Comparison of ENCODE assay signal across 8 cellular contexts in the genomic region with DNA sequence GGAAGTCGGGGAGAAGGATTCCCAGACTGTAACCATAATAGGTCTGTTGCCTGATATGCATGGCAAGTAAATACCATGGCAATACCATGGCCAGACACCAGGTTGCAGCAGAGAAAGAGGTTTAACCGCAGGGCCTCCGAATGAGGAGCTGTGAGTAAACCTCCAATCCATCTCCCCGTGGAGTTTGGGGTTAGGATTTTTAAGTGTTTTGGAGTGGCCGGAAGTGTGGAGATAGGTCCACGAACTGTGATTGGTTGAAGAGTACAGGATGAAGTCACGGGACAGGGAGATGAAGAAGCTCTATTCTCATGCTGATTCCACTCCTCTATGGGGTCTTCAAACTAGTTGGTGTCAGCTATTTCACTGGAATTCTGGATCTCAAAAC.
DNase-seq lines count a peak whose midpoint lies in the region; ATAC-seq and TF ChIP-seq lines count a peak whose summit lies in the region.

No MANE protein-coding gene starts in this region.

- TF ChIP-seq CTCF in esophagus muscularis mucosa (IDR thresholded peaks at IDR 0.05): peak; percentile 82 to 95 (median 87)

- no peaks in the 10 kb centered on the region for H3K36me3 ChIP-seq in esophagus muscularis mucosa

- H3K27me3 ChIP-seq in esophagus muscularis mucosa: no peaks in the 10 kb centered on the region

- H3K9me3 ChIP-seq in esophagus muscularis mucosa: no peaks in the 10 kb centered on the region

- CTCF ChIA-PET in activated CD8-positive, alpha-beta memory T cell treated with anti-CD3 and anti-CD28 coated beads, Interleukin-2, amount 10 ng/mL, durations not matched to agents 7 days and 5 days (lab: Charles Lee): interaction anchor here (0.9 to 4.0 kb wide), 5 partner anchors 128 to 425 kb away, joined by 3 to 34 read pairs (median 3); partner anchors contain the start of genes FAM174B and ST8SIA2

- DNase-seq in DMS 273 treated with DMSO at 0.1 percent for 48 hours (lab: John Stamatoyannopoulos, UW): peak; percentile 51
- peak; percentile 77 to 91 for DNase-seq in NCI-H524 (lab: John Stamatoyannopoulos, UW)
- DNase-seq in activated CD8-positive, alpha-beta memory T cell treated with anti-CD3 and anti-CD28 coated beads, Interleukin-2, amount 10 ng/mL, durations not matched to agents 7 days and 5 days: peak; percentile 72
- no peak for DNase-seq in esophagus muscularis mucosa (ENCODE audit: extremely low spot score)
- DNase-seq in natural killer cell treated with Interleukin-12 subunit alpha and Interleukin-12 subunit beta and Interleukin-15 and Interleukin-18, amount 100 ng/mL, for 72 hours (ENCODE audit: low spot score): no peak
- peak in 46 of 49 donors; percentile 2 to 77 (median 42) for DNase-seq in substantia nigra (lab: John Stamatoyannopoulos, UW)

- intact Hi-C loops in esophagus muscularis mucosa (cut with DNase I): loop anchor here (1.0 to 2.0 kb wide), 2 partner anchors 162 to 193 kb away; no protein-coding TSS in a partner anchor

- peak; percentile 78 for ATAC-seq in GM19438 (IDR thresholded peaks at IDR 0.05; ENCODE audit: low read depth, unreplicated experiment)
- peak; percentile 74 for ATAC-seq in HG03439 (IDR thresholded peaks at IDR 0.05; ENCODE audit: unreplicated experiment)
- ATAC-seq in activated CD8-positive, alpha-beta memory T cell treated with anti-CD3 and anti-CD28 coated beads, Interleukin-2, amount 10 ng/mL, durations not matched to agents 7 days and 5 days: peak; percentile 65
- peak; percentile 60 to 71 for ATAC-seq in natural killer cell treated with Interleukin-12 subunit alpha and Interleukin-12 subunit beta and Interleukin-15 and Interleukin-18, amount 100 ng/mL, for 72 hours

- H3K4me3 Mint-ChIP-seq in activated CD8-positive, alpha-beta memory T cell treated with anti-CD3 and anti-CD28 coated beads, Interleukin-2, amount 10 ng/mL, durations not matched to agents 7 days and 5 days: no peak overlapping the region
- no peak overlapping the region for H3K4me3 Mint-ChIP-seq in natural killer cell treated with Interleukin-12 subunit alpha and Interleukin-12 subunit beta and Interleukin-15 and Interleukin-18, amount 100 ng/mL, for 72 hours

- no peaks in the 10 kb centered on the region for H3K36me3 Mint-ChIP-seq in activated CD8-positive, alpha-beta memory T cell treated with anti-CD3 and anti-CD28 coated beads, Interleukin-2, amount 10 ng/mL, durations not matched to agents 7 days and 5 days
- H3K36me3 Mint-ChIP-seq in natural killer cell treated with Interleukin-12 subunit alpha and Interleukin-12 subunit beta and Interleukin-15 and Interleukin-18, amount 100 ng/mL, for 72 hours: no peaks in the 10 kb centered on the region

- H3K4me3 ChIP-seq in esophagus muscularis mucosa: no peak overlapping the region

- peaks cover 6% of the 10 kb centered on the region for H3K27me3 Mint-ChIP-seq in activated CD8-positive, alpha-beta memory T cell treated with anti-CD3 and anti-CD28 coated beads, Interleukin-2, amount 10 ng/mL, durations not matched to agents 7 days and 5 days
- H3K27me3 Mint-ChIP-seq in natural killer cell treated with Interleukin-12 subunit alpha and Interleukin-12 subunit beta and Interleukin-15 and Interleukin-18, amount 100 ng/mL, for 72 hours: peaks cover 14 to 33% of the 10 kb centered on the region in 2 donors

- no peak for TF ChIP-seq POLR2A in esophagus muscularis mucosa (IDR thresholded peaks at IDR 0.05; ENCODE audit: low read depth)

- H3K27ac Mint-ChIP-seq in activated CD8-positive, alpha-beta memory T cell treated with anti-CD3 and anti-CD28 coated beads, Interleukin-2, amount 10 ng/mL, durations not matched to agents 7 days and 5 days: no peak overlapping the region
- no peak overlapping the region for H3K27ac Mint-ChIP-seq in natural killer cell treated with Interleukin-12 subunit alpha and Interleukin-12 subunit beta and Interleukin-15 and Interleukin-18, amount 100 ng/mL, for 72 hours

- 3% methylated on average over 7 of the region's 7 CpGs for WGBS in esophagus muscularis mucosa

- no peaks in the 10 kb centered on the region for H3K9me3 Mint-ChIP-seq in activated CD8-positive, alpha-beta memory T cell treated with anti-CD3 and anti-CD28 coated beads, Interleukin-2, amount 10 ng/mL, durations not matched to agents 7 days and 5 days (ENCODE audit: low read depth)
- H3K9me3 Mint-ChIP-seq in natural killer cell treated with Interleukin-12 subunit alpha and Interleukin-12 subunit beta and Interleukin-15 and Interleukin-18, amount 100 ng/mL, for 72 hours: no peaks in the 10 kb centered on the region

- peaks cover 3 to 6% (median 4%) of the 10 kb centered on the region in 4 donors for H3K4me1 ChIP-seq in esophagus muscularis mucosa

- TF ChIP-seq EP300 in esophagus muscularis mucosa (IDR thresholded peaks at IDR 0.05): no peak

- peak overlapping the region in 2 of 4 donors; percentile 30 to 39 for H3K27ac ChIP-seq in esophagus muscularis mucosa (replicated peaks in 1 of 4)
- no peak overlapping the region for H3K27ac ChIP-seq in substantia nigra (ENCODE audit: low read depth, low read length, poor library complexity, severe bottlenecking)

- peaks cover 4% of the 10 kb centered on the region for H3K4me1 Mint-ChIP-seq in activated CD8-positive, alpha-beta memory T cell treated with anti-CD3 and anti-CD28 coated beads, Interleukin-2, amount 10 ng/mL, durations not matched to agents 7 days and 5 days
- H3K4me1 Mint-ChIP-seq in natural killer cell treated with Interleukin-12 subunit alpha and Interleukin-12 subunit beta and Interleukin-15 and Interleukin-18, amount 100 ng/mL, for 72 hours (ENCODE audit: low read depth in 2 of 2): peaks cover 0 to 6% of the 10 kb centered on the region in 2 donors

Comparison
In these comparisons a context has a peak if more than half of its experiments do, and no peak if none do; other contexts are left out.
1. DNase-seq: peak in DMS 273 treated with DMSO at 0.1 percent for 48 hours (single experiment), NCI-H524 (2 of 2), activated CD8-positive, alpha-beta memory T cell treated with anti-CD3 and anti-CD28 coated beads, Interleukin-2, amount 10 ng/mL, durations not matched to agents 7 days and 5 days (single experiment) and substantia nigra (46 of 49); none in esophagus muscularis mucosa (single experiment) and natural killer cell treated with Interleukin-12 subunit alpha and Interleukin-12 subunit beta and Interleukin-15 and Interleukin-18, amount 100 ng/mL, for 72 hours (single experiment).
2. Peak in every context shown above with its lines, with median percentiles within 50 percentile points of each other: ATAC-seq.